Comparison of ENCODE assay signal across 1 cellular context in genomic region chr10:81280497-81281479, GRCh38.
TF ChIP-seq lines count a peak whose summit lies in the region.

No MANE protein-coding gene starts in this region.

TF ChIP-seq in GM23338, 12 proteins besides CTCF, POLR2A, EP300 and RAD21 (continued from another document):
- no peak for TF ChIP-seq ZNF462 (CRISPR knock-in tag; IDR thresholded peaks at IDR 0.05)
- TF ChIP-seq POLR2AphosphoS5 (IDR thresholded peaks at IDR 0.05; ENCODE audit: low read depth): no peak
- no peak for TF ChIP-seq ZNF114 (CRISPR knock-in tag; IDR thresholded peaks at IDR 0.05)
- TF ChIP-seq ETS1 (IDR thresholded peaks at IDR 0.05): no peak
- TF ChIP-seq JUNB (IDR thresholded peaks at IDR 0.05; ENCODE audit: unreplicated experiment): no peak
- no peak for TF ChIP-seq EZH2phosphoT487 (IDR thresholded peaks at IDR 0.05; ENCODE audit: unreplicated experiment)
- no peak for TF ChIP-seq EZH2 (IDR thresholded peaks at IDR 0.05; ENCODE audit: low read depth, unreplicated experiment)
- no peak for TF ChIP-seq REST (IDR thresholded peaks at IDR 0.05; ENCODE audit: unreplicated experiment)
